ENCODE assay signal across 21 cellular contexts in the genomic region with DNA sequence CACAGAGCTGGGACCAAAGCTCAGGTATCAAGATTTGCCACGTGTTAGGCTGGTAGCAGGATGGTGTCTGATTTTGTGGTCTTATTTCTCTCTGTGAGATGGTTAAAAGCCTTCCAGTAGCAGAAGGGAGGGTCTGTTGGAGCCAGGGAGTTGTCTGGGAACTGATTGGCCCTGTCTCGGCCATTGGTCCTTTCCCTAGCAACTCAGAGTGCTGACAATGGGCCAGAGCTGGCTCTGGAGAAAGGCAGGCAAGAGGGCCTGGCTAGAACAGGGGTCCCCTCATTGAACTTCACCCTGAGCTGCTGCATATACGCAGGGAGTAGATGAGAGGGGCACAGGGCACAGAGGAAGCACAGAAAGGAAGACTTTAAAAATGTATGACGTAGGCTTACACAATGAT.
A peak's percentile ranks its signal among the peaks of the same experiment; 100 is the strongest.
DNase-seq lines count a peak whose midpoint lies in the region; ATAC-seq, FAIRE-seq and TF ChIP-seq lines count a peak whose summit lies in the region.
"Had no signal": no experiment of that assay in that cellular context is flagged by ENCODE, and none has a peak within 500 bp of the region (broad histone marks: within the 10 kb centered on the region; RNA-seq: fewer than 3 reads in every experiment).

No MANE protein-coding gene starts in this region.

- no peak for TF ChIP-seq RAD21 in K562 (CRISPR knock-in tag; conservative IDR thresholded peaks at IDR 0.05 in 1 of 2, IDR thresholded peaks at IDR 0.05 in 1 of 2)

- H3K4me1 ChIP-seq in K562 (replicated peaks in 1 of 2; ENCODE audit: control insufficient read depth in 2 of 2, insufficient read depth in 2 of 2, low read length in 2 of 2) = no peaks in the 10 kb centered on the region; a peak in 1 of 5 replicates
- H3K4me1 ChIP-seq: Caco-2 had no signal

- 0 out of 2 replicates have a peak overlapping the region, but pooled peaks have one; percentile 35 for H2AFZ ChIP-seq in K562 (ENCODE audit: low read depth, low read length)

- no peak overlapping the region for H3K4me3 ChIP-seq in K562
- H3K4me3 ChIP-seq: BLaER1 had no signal

- ATAC-seq in activated naive CD8-positive, alpha-beta T cell treated with anti-CD3 and anti-CD28 coated beads, Interleukin-2, amount 50 U/mL, for 24 hours = peak; percentile 24
- peak; percentile 37 for ATAC-seq in K562
- ATAC-seq: CD8-positive, alpha-beta T cell had no signal

- no peak overlapping the region for H3K27ac ChIP-seq in K562 (ENCODE audit: extremely low read depth, low read depth, low read length)
- H3K27ac ChIP-seq: 22Rv1, BLaER1, C4-2B had no signal

- POLR2A ChIA-PET in K562 (lab: Yijun Ruan, JAX) (interaction anchor here (1.2 kb wide), 1 partner anchor 14 kb away, joined by 4 read pairs; no protein-coding TSS in a partner anchor), MCF 10A (lab: Yijun Ruan, JAX) (interaction anchor here (0.8 kb wide), 1 partner anchor 25 kb away, joined by 3 read pairs; no protein-coding TSS in a partner anchor)

- H3K27me3 ChIP-seq in K562 (ENCODE audit: control insufficient read depth in 2 of 2, insufficient read depth in 2 of 2, low read length in 2 of 2) = peaks cover 12 to 63% of the 10 kb centered on the region in 2 experiments; a peak in 4 of 5 replicates
- H3K27me3 ChIP-seq: BLaER1 had no signal

- no peaks in the 10 kb centered on the region for H3K4me1 Mint-ChIP-seq in activated naive CD8-positive, alpha-beta T cell treated with anti-CD3 and anti-CD28 coated beads, Interleukin-2, amount 50 U/mL, for 24 hours
- no peaks in the 10 kb centered on the region for H3K4me1 Mint-ChIP-seq in activated naive CD8-positive, alpha-beta T cell treated with anti-CD3 and anti-CD28 coated beads for 36 hours
- H3K4me1 Mint-ChIP-seq in MCF 10A (ENCODE audit: insufficient read depth, unreplicated experiment) = no peaks in the 10 kb centered on the region

- no peaks in the 10 kb centered on the region for H3K9me1 ChIP-seq in K562 (ENCODE audit: control insufficient read depth, insufficient read depth, low read length)

- no peak overlapping the region for H3K4me2 ChIP-seq in K562 (ENCODE audit: insufficient read depth, low read length)
- H3K4me2 ChIP-seq: BLaER1 had no signal

- no peaks in the 10 kb centered on the region for H3K79me2 ChIP-seq in K562 (ENCODE audit: control insufficient read depth, insufficient read depth, low read length)

- H3K27ac Mint-ChIP-seq in activated naive CD8-positive, alpha-beta T cell treated with anti-CD3 and anti-CD28 coated beads, Interleukin-2, amount 50 U/mL, for 24 hours = no peak overlapping the region
- no peak overlapping the region for H3K27ac Mint-ChIP-seq in activated naive CD8-positive, alpha-beta T cell treated with anti-CD3 and anti-CD28 coated beads for 36 hours
- H3K27ac Mint-ChIP-seq in MCF 10A (ENCODE audit: low read depth, unreplicated experiment) = no peak overlapping the region
- H3K27ac Mint-ChIP-seq: B cell; CD4-positive, CD25-positive, alpha-beta regulatory T cell; CD8-positive, alpha-beta T cell had no signal

- CTCF ChIA-PET in K562 (lab: Yijun Ruan, JAX; ENCODE audit: low intra/inter-chr PET ratio) = no interaction called here
- CTCF ChIA-PET in MCF 10A (lab: Yijun Ruan, JAX) = interaction anchor here (0.6 to 4.3 kb wide), 4 partner anchors 24 to 122 kb away, joined by 3 to 25 read pairs (median 6); no protein-coding TSS in a partner anchor

- no peak for TF ChIP-seq POLR2A in K562 (conservative IDR thresholded peaks at IDR 0.05)

- FAIRE-seq in K562 (lab: Jason Lieb, UNC) = no peak
- FAIRE-seq: A204.1, G401.6, GM12892, H1 had no signal

- no peaks in the 10 kb centered on the region for H3K36me3 Mint-ChIP-seq in activated naive CD8-positive, alpha-beta T cell treated with anti-CD3 and anti-CD28 coated beads, Interleukin-2, amount 50 U/mL, for 24 hours (ENCODE audit: low read depth)
- no peaks in the 10 kb centered on the region for H3K36me3 Mint-ChIP-seq in activated naive CD8-positive, alpha-beta T cell treated with anti-CD3 and anti-CD28 coated beads for 36 hours
- H3K36me3 Mint-ChIP-seq in MCF 10A (ENCODE audit: insufficient read depth, unreplicated experiment) = no peaks in the 10 kb centered on the region
- H3K36me3 Mint-ChIP-seq: CD4-positive, CD25-positive, alpha-beta regulatory T cell; CD8-positive, alpha-beta T cell had no signal

- in situ Hi-C loops in K562 (cut with MboI) = no loop called here

- TF ChIP-seq CTCF in K562 (IDR thresholded peaks at IDR 0.05 in 2 of 3, conservative IDR thresholded peaks at IDR 0.05 in 1 of 3; ENCODE audit: insufficient read depth in 2 of 3, low read depth in 1 of 3, low read length in 3 of 3) (no peak), MCF 10A (IDR thresholded peaks at IDR 0.05; ENCODE audit: unreplicated experiment) (no peak)

- H4K20me1 ChIP-seq in K562 (replicated peaks; ENCODE audit: control insufficient read depth, insufficient read depth, low read length) = no peaks in the 10 kb centered on the region
- H4K20me1 ChIP-seq: BLaER1 had no signal

- H3K27me3 Mint-ChIP-seq in activated naive CD8-positive, alpha-beta T cell treated with anti-CD3 and anti-CD28 coated beads, Interleukin-2, amount 50 U/mL, for 24 hours = peaks cover 8% of the 10 kb centered on the region
- peaks cover 8% of the 10 kb centered on the region for H3K27me3 Mint-ChIP-seq in activated naive CD8-positive, alpha-beta T cell treated with anti-CD3 and anti-CD28 coated beads for 36 hours
- H3K27me3 Mint-ChIP-seq in MCF 10A (ENCODE audit: insufficient read depth, unreplicated experiment) = peaks cover 22% of the 10 kb centered on the region

- no peaks in the 10 kb centered on the region for H3K9me3 Mint-ChIP-seq in activated naive CD8-positive, alpha-beta T cell treated with anti-CD3 and anti-CD28 coated beads, Interleukin-2, amount 50 U/mL, for 24 hours
- H3K9me3 Mint-ChIP-seq in activated naive CD8-positive, alpha-beta T cell treated with anti-CD3 and anti-CD28 coated beads for 36 hours = no peaks in the 10 kb centered on the region
- H3K9me3 Mint-ChIP-seq in MCF 10A (ENCODE audit: unreplicated experiment) = no peaks in the 10 kb centered on the region
- H3K9me3 Mint-ChIP-seq: CD4-positive, CD25-positive, alpha-beta regulatory T cell; CD8-positive, alpha-beta T cell had no signal

- 5% methylated on average over 4 of the region's 4 CpGs for WGBS in K562 (ENCODE audit: insufficient coverage, low coverage, missing lambda C conversion rate)

- DNase-seq in activated naive CD8-positive, alpha-beta T cell treated with anti-CD3 and anti-CD28 coated beads, Interleukin-2, amount 50 U/mL, for 24 hours = no peak
- DNase-seq in activated naive CD8-positive, alpha-beta T cell treated with anti-CD3 and anti-CD28 coated beads for 36 hours = no peak
- no peak for DNase-seq in K562 (ENCODE audit: extremely low read depth in 1 of 4, low spot score in 3 of 4)
- DNase-seq in medulla oblongata (ENCODE audit: extremely low spot score) = peak; percentile 32
- no peak for DNase-seq in MCF 10A (ENCODE audit: unreplicated experiment)
- DNase-seq in NCI-H526 (lab: John Stamatoyannopoulos, UW) = no peak
- DNase-seq: Caco-2; CD8-positive, alpha-beta T cell; DMS153; DND-41; H7; HCEC 1CT had no signal

- H3K4me3 Mint-ChIP-seq in activated naive CD8-positive, alpha-beta T cell treated with anti-CD3 and anti-CD28 coated beads, Interleukin-2, amount 50 U/mL, for 24 hours = no peak overlapping the region
- no peak overlapping the region for H3K4me3 Mint-ChIP-seq in activated naive CD8-positive, alpha-beta T cell treated with anti-CD3 and anti-CD28 coated beads for 36 hours
- no peak overlapping the region for H3K4me3 Mint-ChIP-seq in MCF 10A (ENCODE audit: unreplicated experiment)
- H3K4me3 Mint-ChIP-seq: B cell; CD4-positive, CD25-positive, alpha-beta regulatory T cell; CD8-positive, alpha-beta T cell had no signal

- TF ChIP-seq EP300 in K562 (IDR thresholded peaks at IDR 0.05; ENCODE audit: low read length) = no peak

- no peaks in the 10 kb centered on the region for H3K9me3 ChIP-seq in K562 (replicated peaks; ENCODE audit: control insufficient read depth, insufficient read depth, low read depth, low read length)
- H3K9me3 ChIP-seq: BLaER1, Caco-2 had no signal

- no peaks in the 10 kb centered on the region for H3K36me3 ChIP-seq in K562 (ENCODE audit: control insufficient read depth, insufficient read depth, low read length)
- H3K36me3 ChIP-seq: BLaER1 had no signal

- BruUV-seq in K562 (replicated peaks; lab: Mats Ljungman, UMichigan) (no TSS peak), MCF 10A (replicated peaks; lab: Mats Ljungman, UMichigan) (no TSS peak)

- H3K9ac ChIP-seq in K562 (ENCODE audit: insufficient read depth in 1 of 2, low read depth in 2 of 2, low read length in 2 of 2) = no peak overlapping the region
- H3K9ac ChIP-seq: BLaER1 had no signal

- intact Hi-C loops in K562 (cut with micrococcal nuclease) = no loop called here
- intact Hi-C loops in MCF 10A (cut with micrococcal nuclease) = no loop called here

TF ChIP-seq in K562, 482 proteins besides CTCF, POLR2A, EP300 and RAD21 (continues in another document):
- TF ChIP-seq COPS2 (conservative IDR thresholded peaks at IDR 0.05) (no peak), THRA (IDR thresholded peaks at IDR 0.05) (no peak), PCBP1 (IDR thresholded peaks at IDR 0.05; ENCODE audit: low read depth, low read length, poor library complexity, severe bottlenecking) (no peak), POLR3A (IDR thresholded peaks at IDR 0.05; ENCODE audit: borderline replicate concordance, extremely low read depth, insufficient read depth, insufficient read length) (no peak), ERF (CRISPR knock-in tag; IDR thresholded peaks at IDR 0.05) (no peak), POLR2AphosphoS2 (IDR thresholded peaks at IDR 0.05; ENCODE audit: low read length) (no peak), SRSF1 (IDR thresholded peaks at IDR 0.05; ENCODE audit: low read depth, low read length) (no peak), CBFA2T3 (IDR thresholded peaks at IDR 0.05) (no peak)
- TF ChIP-seq, protein P1, sequence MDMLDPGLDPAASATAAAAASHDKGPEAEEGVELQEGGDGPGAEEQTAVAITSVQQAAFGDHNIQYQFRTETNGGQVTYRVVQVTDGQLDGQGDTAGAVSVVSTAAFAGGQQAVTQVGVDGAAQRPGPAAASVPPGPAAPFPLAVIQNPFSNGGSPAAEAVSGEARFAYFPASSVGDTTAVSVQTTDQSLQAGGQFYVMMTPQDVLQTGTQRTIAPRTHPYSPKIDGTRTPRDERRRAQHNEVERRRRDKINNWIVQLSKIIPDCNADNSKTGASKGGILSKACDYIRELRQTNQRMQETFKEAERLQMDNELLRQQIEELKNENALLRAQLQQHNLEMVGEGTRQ (CRISPR knock-in tag; IDR thresholded peaks at IDR 0.05) = no peak
